1 cellular context compared by ENCODE assay signal in genomic region chr19:55655648-55656040, GRCh38.
TF ChIP-seq lines count a peak whose summit lies in the region.

No MANE protein-coding gene starts in this region.

TF ChIP-seq in endothelial cell of umbilical vein, 7 proteins besides CTCF, POLR2A, EP300 and RAD21:
- no peak for TF ChIP-seq MYC (IDR thresholded peaks at IDR 0.05; ENCODE audit: low read depth, low read length)
- no peak for TF ChIP-seq GATA2 (IDR thresholded peaks at IDR 0.05; ENCODE audit: insufficient read depth, insufficient read length, low read depth, low read length)
- TF ChIP-seq FOS (IDR thresholded peaks at IDR 0.05; ENCODE audit: borderline replicate concordance, insufficient read depth, low read length) = no peak
- no peak for TF ChIP-seq EZH2 (IDR thresholded peaks at IDR 0.05; ENCODE audit: borderline replicate concordance, low read depth, low read length, severe bottlenecking)
- no peak for TF ChIP-seq JUN (IDR thresholded peaks at IDR 0.05; ENCODE audit: borderline replicate concordance, insufficient read depth, insufficient read length, low read depth)
- no peak for TF ChIP-seq POLR2AphosphoS5 (IDR thresholded peaks at IDR 0.05; ENCODE audit: insufficient read depth, low read depth, low read length)
- no peak for TF ChIP-seq MAX (IDR thresholded peaks at IDR 0.05; ENCODE audit: insufficient read depth, insufficient read length)
